11 cellular contexts compared by ENCODE assay signal in the genomic region with DNA sequence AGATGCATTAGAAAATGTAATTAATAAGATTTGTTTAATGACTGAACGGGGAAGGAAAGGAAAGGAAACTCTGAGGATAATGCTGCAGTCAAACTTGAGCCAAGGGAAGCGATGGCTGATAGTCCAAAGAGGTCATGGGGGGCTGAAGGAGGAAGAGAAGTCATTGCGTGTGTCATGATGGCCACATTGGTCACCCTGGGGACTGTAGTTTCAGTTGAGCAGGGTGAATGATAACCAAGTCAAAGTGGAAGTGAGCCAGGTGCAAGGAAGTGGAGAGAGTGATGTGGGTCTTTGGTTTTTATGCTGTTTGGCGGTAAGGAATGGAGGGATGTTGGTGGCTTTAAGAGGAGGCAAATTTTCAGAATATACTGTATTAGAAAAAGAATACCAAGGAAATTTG. TPM values are rescaled to one million over a fixed set of nuclear protein-coding genes. Genes with fewer than 3 reads are reported as not detected.
DNase-seq lines count a peak whose midpoint lies in the region; ATAC-seq and TF ChIP-seq lines count a peak whose summit lies in the region.
"Had no signal": no experiment of that assay in that cellular context is flagged by ENCODE, and none has a peak within 500 bp of the region (broad histone marks: within the 10 kb centered on the region; RNA-seq: fewer than 3 reads in every experiment).

No MANE protein-coding gene starts in this region.

- H3K36me3 Mint-ChIP-seq in activated T-helper 17 cell treated with anti-CD3 and anti-CD28 coated beads, Interleukin-2, amount 50 U/mL, for 72 hours (ENCODE audit: low read depth): no peaks in the 10 kb centered on the region

- no peak for TF ChIP-seq EP300 in ovary (IDR thresholded peaks at IDR 0.05)

- H3K4me3 ChIP-seq in ovary: no peak overlapping the region
- H3K4me3 ChIP-seq: transverse colon had no signal

- H3K9me3 Mint-ChIP-seq in activated T-helper 17 cell treated with anti-CD3 and anti-CD28 coated beads, Interleukin-2, amount 50 U/mL, for 72 hours: no peaks in the 10 kb centered on the region

- no peak overlapping the region for H3K4me3 Mint-ChIP-seq in activated T-helper 17 cell treated with anti-CD3 and anti-CD28 coated beads, Interleukin-2, amount 50 U/mL, for 72 hours

- H3K4me1 Mint-ChIP-seq in activated T-helper 17 cell treated with anti-CD3 and anti-CD28 coated beads, Interleukin-2, amount 50 U/mL, for 72 hours: peaks cover 19% of the 10 kb centered on the region

- DNase-seq in caudate nucleus (lab: John Stamatoyannopoulos, UW) (no peak), ovary (no peak), amniotic stem cell (lab: John Stamatoyannopoulos, UW) (no peak), mesenteric fat pad (ENCODE audit: low spot score) (no peak)
- DNase-seq: small intestine, transverse colon had no signal

- no peaks in the 10 kb centered on the region for H3K4me1 ChIP-seq in ovary (ENCODE audit: insufficient read depth)
- H3K4me1 ChIP-seq: transverse colon had no signal

- peak overlapping the region; percentile 18 for H3K27ac Mint-ChIP-seq in activated T-helper 17 cell treated with anti-CD3 and anti-CD28 coated beads, Interleukin-2, amount 50 U/mL, for 72 hours

- no peaks in the 10 kb centered on the region for H3K36me3 ChIP-seq in ovary
- H3K36me3 ChIP-seq: transverse colon had no signal

- H3K27ac ChIP-seq in caudate nucleus (ENCODE audit: low read depth, low read length) (no peak overlapping the region), ovary (no peak overlapping the region)
- H3K27ac ChIP-seq: KMS-11, transverse colon had no signal

- H3K9me3 ChIP-seq in ovary: no peaks in the 10 kb centered on the region
- H3K9me3 ChIP-seq: transverse colon had no signal

- no peak for TF ChIP-seq CTCF in ovary (IDR thresholded peaks at IDR 0.05)

- H3K27me3 ChIP-seq in ovary: no peaks in the 10 kb centered on the region
- H3K27me3 ChIP-seq: transverse colon had no signal

- WGBS in ovary, 3 donors: 94 to 97% (median 95%) methylated on average over 4 of the region's 4 CpGs

- no peaks in the 10 kb centered on the region for H3K27me3 Mint-ChIP-seq in activated T-helper 17 cell treated with anti-CD3 and anti-CD28 coated beads, Interleukin-2, amount 50 U/mL, for 72 hours

- intact Hi-C loops in ovary (cut with DNase I): no loop called here

- ATAC-seq in GM18498 (IDR thresholded peaks at IDR 0.05; ENCODE audit: unreplicated experiment): peak; percentile 88
- peak; percentile 75 for ATAC-seq in GM21360 (IDR thresholded peaks at IDR 0.05; ENCODE audit: unreplicated experiment)
- ATAC-seq in HG03097 (IDR thresholded peaks at IDR 0.05; ENCODE audit: low FRiP score, unreplicated experiment): peak; percentile 56
- ATAC-seq in activated T-helper 17 cell treated with anti-CD3 and anti-CD28 coated beads, Interleukin-2, amount 50 U/mL, for 72 hours (replicated peaks): peak; percentile 60

- no peak for TF ChIP-seq POLR2A in ovary (IDR thresholded peaks at IDR 0.05)

RNA-seq across cellular contexts. Expression of gene C12orf75, which starts 21.6 kb away (rescaled TPM):
- total RNA-seq in activated T-helper 17 cell treated with anti-CD3 and anti-CD28 coated beads, Interleukin-2, amount 50 U/mL, for 72 hours: 100 to 1,000 TPM in 1 of 2 donors, 10 to 100 TPM in 1; 42.0 to 102 TPM
- total RNA-seq in ovary (10 to 100 TPM in 2 of 7 donors, 1 to 10 TPM in 5; 3.3 to 18.5 (median 5.6) TPM), mesenteric fat pad (8.9 TPM)
- 10 to 100 TPM in 1 of 2 donors, 1 to 10 TPM in 1; 5.1 to 83.9 TPM for polyA plus RNA-seq in ovary
